Comparison of ENCODE assay signal across 8 cellular contexts in the genomic region with DNA sequence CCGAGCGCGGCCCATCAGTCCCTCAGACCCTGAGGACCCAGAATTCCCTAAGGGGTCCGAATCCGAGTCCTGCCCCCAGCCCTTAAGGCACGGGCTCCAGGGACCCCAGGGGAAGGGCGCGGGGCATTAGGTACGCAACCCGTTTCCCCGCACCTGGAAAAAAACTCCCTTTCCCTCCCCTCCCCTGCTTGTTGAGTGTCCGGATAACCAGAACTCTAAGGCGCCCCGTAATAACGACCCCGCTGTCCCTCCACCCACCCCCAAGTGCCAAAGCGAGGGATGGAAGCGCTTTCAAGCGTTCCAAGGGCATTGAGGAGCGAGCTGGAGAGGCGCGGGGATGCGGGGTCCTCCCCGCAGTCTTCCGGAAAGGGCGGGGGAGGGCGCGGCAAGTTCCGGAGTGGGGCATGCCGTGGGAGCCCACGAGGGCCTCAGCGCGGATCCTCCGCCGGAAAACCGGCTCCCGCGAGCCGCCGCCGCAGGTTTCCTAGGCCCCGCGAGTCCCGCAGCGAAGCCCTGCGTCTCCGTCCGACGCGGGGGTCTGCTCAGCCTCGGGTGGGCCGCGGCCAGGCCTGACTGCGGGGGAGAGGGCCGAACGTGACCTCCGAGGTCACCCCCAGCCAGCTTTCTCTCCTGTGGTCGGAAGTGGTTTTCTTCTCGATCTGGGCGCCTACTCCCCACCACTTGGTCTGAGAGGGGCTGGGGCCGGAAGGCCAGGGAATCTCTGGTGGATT. TPM values are rescaled to one million over a fixed set of nuclear protein-coding genes. Genes with fewer than 3 reads are reported as not detected.
DNase-seq lines count a peak whose midpoint lies in the region; ATAC-seq and TF ChIP-seq lines count a peak whose summit lies in the region.

No MANE protein-coding gene starts in this region.

- no peak for ATAC-seq in body of pancreas

- H3K9me3 ChIP-seq in body of pancreas (no peaks in the 10 kb centered on the region), iPS-20b (ENCODE audit: insufficient read depth, low read depth, low read length) (no peaks in the 10 kb centered on the region), skeletal muscle satellite cell (replicated peaks; ENCODE audit: low read length) (no peaks in the 10 kb centered on the region), MG63 (no peaks in the 10 kb centered on the region)

- no peaks in the 10 kb centered on the region for H3K36me3 ChIP-seq in H7 (replicated peaks; ENCODE audit: control insufficient read depth, insufficient read depth, low read length)
- H3K36me3 ChIP-seq in body of pancreas (replicated peaks in 1 of 2; ENCODE audit: insufficient read depth in 1 of 2, low read depth in 2 of 2) = no peaks in the 10 kb centered on the region
- H3K36me3 ChIP-seq in iPS-20b (ENCODE audit: insufficient read depth, low read depth, low read length) = no peaks in the 10 kb centered on the region
- H3K36me3 ChIP-seq in skeletal muscle satellite cell (ENCODE audit: insufficient read depth, low read length) = peaks cover 4% of the 10 kb centered on the region
- peaks cover 5% of the 10 kb centered on the region for H3K36me3 ChIP-seq in MG63

- intact Hi-C loops in body of pancreas (cut with DNase I) = no loop called here

- H3K4me3 ChIP-seq in H7 (ENCODE audit: insufficient read depth, low read depth, low read length) = peak overlapping the region; percentile 53
- H3K4me3 ChIP-seq in body of pancreas = no peak overlapping the region
- H3K4me3 ChIP-seq in iPS-20b (ENCODE audit: low read length) = peak overlapping the region; percentile 68
- H3K4me3 ChIP-seq in skeletal muscle satellite cell (ENCODE audit: low read length) = peak overlapping the region; percentile 67
- H3K4me3 ChIP-seq in MG63 = no peak overlapping the region

- H3K9ac ChIP-seq in iPS-20b (ENCODE audit: low read depth, low read length) (peak overlapping the region; percentile 86; the same call in 1 of the 2 replicates), skeletal muscle satellite cell (ENCODE audit: low read depth, low read length) (peak overlapping the region; percentile 79)

- WGBS in body of pancreas, 2 donors = 7 to 15% methylated on average over 12 to 61 of the region's 61 CpGs

- H3K4me1 ChIP-seq in body of pancreas (peaks cover 55% of the 10 kb centered on the region), iPS-20b (ENCODE audit: insufficient read depth, low read length) (peaks cover 5% of the 10 kb centered on the region; the same call in 1 of the 2 replicates), skeletal muscle satellite cell (ENCODE audit: control insufficient read depth, insufficient read depth, low read length) (peaks cover 37% of the 10 kb centered on the region)

- peak overlapping the region; percentile 89 for H3K4me2 ChIP-seq in skeletal muscle satellite cell (ENCODE audit: low read length)

- H3K27ac ChIP-seq in body of pancreas = peak overlapping the region; percentile 14 to 84 (median 60)
- H3K27ac ChIP-seq in iPS-20b (ENCODE audit: low read length) = no peak overlapping the region

- DNase-seq in H7 = peak; percentile 81
- no peak for DNase-seq in body of pancreas
- no peak for DNase-seq in MG63
- DNase-seq in anterior cingulate cortex (lab: John Stamatoyannopoulos, UW) = no peak
- no peak for DNase-seq in activated effector memory CD4-positive, alpha-beta T cell treated with anti-CD3 and anti-CD28 coated beads, Interleukin-2, amount 50 U/mL, for 16 hours
- DNase-seq in NOMO-1 treated with DMSO at 0.1 percent for 48 hours (lab: John Stamatoyannopoulos, UW; ENCODE audit: unreplicated experiment) = no peak

- H3K27me3 ChIP-seq in H7 (ENCODE audit: control insufficient read depth, insufficient read depth, low read length) = peaks cover 25% of the 10 kb centered on the region
- peaks cover 0 to 12% of the 10 kb centered on the region in 2 donors for H3K27me3 ChIP-seq in body of pancreas
- peaks cover 51% of the 10 kb centered on the region for H3K27me3 ChIP-seq in iPS-20b (ENCODE audit: insufficient read depth, low read length)
- no peaks in the 10 kb centered on the region for H3K27me3 ChIP-seq in skeletal muscle satellite cell (ENCODE audit: control insufficient read depth, insufficient read depth, low read length)
- no peaks in the 10 kb centered on the region for H3K27me3 ChIP-seq in MG63

- no peak for TF ChIP-seq CTCF in body of pancreas (IDR thresholded peaks at IDR 0.05)

- TF ChIP-seq POLR2A in body of pancreas (IDR thresholded peaks at IDR 0.05) = peak in 1 of 3 donors; percentile 5

RNA-seq across cellular contexts. Expression of a gene that starts 3.9 kb away (rescaled TPM):
- total RNA-seq in H7 (2014; rRNA removed; shearing (Covaris generic)) = 220 and 292 TPM in 2 replicates
- total RNA-seq in body of pancreas = 100 to 1,000 TPM in 1 of 2 donors, 10 to 100 TPM in 1; 90.3 to 201 TPM
- 480 and 562 TPM in 2 replicates for total RNA-seq in skeletal muscle satellite cell (2012; rRNA removed)
- total RNA-seq in MG63 (2014; rRNA removed; shearing (Covaris generic); ENCODE audit: low replicate concordance) = 43.8 and 60.7 TPM in 2 replicates

RNA-seq across cellular contexts. Expression of a gene that starts 38.1 kb away (rescaled TPM):
- total RNA-seq in H7 (2014; rRNA removed; shearing (Covaris generic)) = 12.3 and 13.9 TPM in 2 replicates
- total RNA-seq in body of pancreas = 10 to 100 TPM; 13.0 to 26.7 TPM
- total RNA-seq in skeletal muscle satellite cell (2012; rRNA removed) = 17.3 and 18.5 TPM in 2 replicates
- total RNA-seq in MG63 (2014; rRNA removed; shearing (Covaris generic); ENCODE audit: low replicate concordance) = 24.6 and 67.6 TPM in 2 replicates

Comparison
In these comparisons a context has a peak if more than half of its experiments do, and no peak if none do; other contexts are left out.
1. H3K4me3 ChIP-seq: peak in H7 (single experiment), iPS-20b (single experiment) and skeletal muscle satellite cell (single experiment); none in body of pancreas (0 of 2) and MG63 (single experiment).